Comparison of ENCODE assay signal across 4 cellular contexts in genomic region chr7:36649319-36649718, GRCh38.
A peak's percentile ranks its signal among the peaks of the same experiment; 100 is the strongest.
TF ChIP-seq lines count a peak whose summit lies in the region.

No MANE protein-coding gene starts in this region.

TF ChIP-seq in A549, 52 proteins besides CTCF, POLR2A, EP300 and RAD21:
- peak; percentile 64 for TF ChIP-seq MAFK (IDR thresholded peaks at IDR 0.05; ENCODE audit: partially characterized antibody)

TF ChIP-seq in IMR-90, 13 proteins besides CTCF, POLR2A, EP300 and RAD21:
- TF ChIP-seq MAFK (IDR thresholded peaks at IDR 0.05; ENCODE audit: low read depth, low read length), result peak; percentile 42; the same call in 1 of the 2 replicates

TF ChIP-seq in K562, 482 proteins besides CTCF, POLR2A, EP300 and RAD21:
- TF ChIP-seq MAFF (IDR thresholded peaks at IDR 0.05; ENCODE audit: low read length) (peak; percentile 46; the same call in 1 of the 2 replicates), MAFK (IDR thresholded peaks at IDR 0.05; ENCODE audit: low read length) (peak; percentile 47), ZNF316 (IDR thresholded peaks at IDR 0.05) (peak; percentile 71), C11orf30 (IDR thresholded peaks at IDR 0.05; ENCODE audit: low read depth) (peak; percentile 56; the same call in 1 of the 2 replicates), MAFG (tag; conservative IDR thresholded peaks at IDR 0.05) (peak; percentile 78)

TF ChIP-seq in HepG2, 621 proteins besides CTCF, POLR2A, EP300 and RAD21:
- TF ChIP-seq MAFK (conservative IDR thresholded peaks at IDR 0.05 in 1 of 2, IDR thresholded peaks at IDR 0.05 in 1 of 2; ENCODE audit: low read length in 2 of 2), result peak; percentile 66 to 71
- peak; percentile 66 for TF ChIP-seq MAFF (IDR thresholded peaks at IDR 0.05; ENCODE audit: low read depth, low read length)
TF ChIP-seq in HepG2: peak in this region for 2; not testable (repeated sequence) for 619.
